ENCODE assay signal across 10 cellular contexts in the genomic region with DNA sequence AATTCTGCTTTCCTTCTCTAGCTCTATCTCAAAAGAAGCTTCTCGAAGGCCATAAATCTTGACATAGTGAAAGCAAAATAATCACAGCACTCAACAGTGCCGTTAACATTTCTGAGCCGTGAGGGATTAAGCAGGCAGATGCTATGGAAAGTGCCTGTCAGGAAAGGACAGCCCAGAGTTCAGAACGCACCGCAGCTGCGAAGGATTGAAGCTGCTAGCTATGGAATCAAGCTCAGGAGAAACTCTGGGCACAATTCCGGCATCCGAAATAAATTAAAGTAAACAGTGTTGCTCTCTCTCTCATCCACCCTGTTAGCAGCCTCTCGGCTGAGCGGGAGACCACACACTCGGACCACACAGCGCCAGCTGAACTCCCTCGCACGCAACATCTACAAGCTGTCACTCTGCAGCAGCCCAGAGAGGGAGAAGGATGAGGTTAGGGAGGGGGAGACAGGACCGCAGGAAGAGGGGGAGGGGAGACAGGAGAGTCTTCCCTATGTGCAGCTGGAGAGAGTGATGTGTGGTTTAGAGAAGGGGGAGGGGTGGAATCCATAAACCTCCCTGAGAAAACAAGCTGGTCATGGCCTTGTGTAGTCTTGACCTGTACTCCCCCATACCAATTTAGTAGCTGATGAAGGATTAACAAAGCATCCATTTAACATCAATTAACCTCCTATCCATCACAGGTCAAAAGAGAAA. TPM values are rescaled to one million over a fixed set of nuclear protein-coding genes. Genes with fewer than 3 reads are reported as not detected.
DNase-seq lines count a peak whose midpoint lies in the region; ATAC-seq, FAIRE-seq and TF ChIP-seq lines count a peak whose summit lies in the region.
"Had no signal": no experiment of that assay in that cellular context is flagged by ENCODE, and none has a peak within 500 bp of the region (broad histone marks: within the 10 kb centered on the region; RNA-seq: fewer than 3 reads in every experiment).

No MANE protein-coding gene starts in this region.

- ATAC-seq in activated naive CD8-positive, alpha-beta T cell treated with anti-CD3 and anti-CD28 coated beads, Interleukin-2, amount 10 ng/mL, durations not matched to agents 7 days and 5 days (ENCODE audit: low read depth) = peak; percentile 67
- no peak for ATAC-seq in HG03135 (IDR thresholded peaks at IDR 0.05; ENCODE audit: unreplicated experiment)

- H3K4me3 Mint-ChIP-seq in activated naive CD8-positive, alpha-beta T cell treated with anti-CD3 and anti-CD28 coated beads, Interleukin-2, amount 10 ng/mL, durations not matched to agents 7 days and 5 days = peak overlapping the region; percentile 79
- H3K4me3 Mint-ChIP-seq in immature natural killer cell = peak overlapping the region in 4 of 5 donors; percentile 26 to 72 (median 51)

- H3K9me3 ChIP-seq in MG63 (no peaks in the 10 kb centered on the region), tibial nerve (no peaks in the 10 kb centered on the region)

- DNase-seq in EH (ENCODE audit: low read depth) (peak; percentile 90), MG63 (peak; percentile 76), immature natural killer cell (no peak), tibial nerve (ENCODE audit: low spot score in 2 of 2) (no peak), 8988T (no peak), H54 (ENCODE audit: insufficient read length, low spot score) (no peak)
- DNase-seq in activated naive CD8-positive, alpha-beta T cell treated with anti-CD3 and anti-CD28 coated beads, Interleukin-2, amount 10 ng/mL, durations not matched to agents 7 days and 5 days = peak; percentile 43

- TF ChIP-seq CTCF in tibial nerve (IDR thresholded peaks at IDR 0.05) = no peak

- peak overlapping the region; percentile 89 for H3K27ac Mint-ChIP-seq in activated naive CD8-positive, alpha-beta T cell treated with anti-CD3 and anti-CD28 coated beads, Interleukin-2, amount 10 ng/mL, durations not matched to agents 7 days and 5 days
- peak overlapping the region in 2 of 6 donors; percentile 63 to 68 for H3K27ac Mint-ChIP-seq in immature natural killer cell

- peaks cover 10% of the 10 kb centered on the region for H3K36me3 Mint-ChIP-seq in activated naive CD8-positive, alpha-beta T cell treated with anti-CD3 and anti-CD28 coated beads, Interleukin-2, amount 10 ng/mL, durations not matched to agents 7 days and 5 days
- no peaks in the 10 kb centered on the region for H3K36me3 Mint-ChIP-seq in immature natural killer cell

- peaks cover 0 to 42% (median 10%) of the 10 kb centered on the region in 4 donors for H3K4me1 ChIP-seq in tibial nerve

- POLR2A ChIA-PET in activated naive CD8-positive, alpha-beta T cell treated with anti-CD3 and anti-CD28 coated beads, Interleukin-2, amount 10 ng/mL, durations not matched to agents 7 days and 5 days (lab: Charles Lee) = interaction anchor here (1.6 to 2.2 kb wide), 2 partner anchors 9 to 27 kb away, joined by 5 to 15 read pairs; partner anchors contain the start of gene EXOC2

- H3K27me3 ChIP-seq in MG63 (no peaks in the 10 kb centered on the region), tibial nerve (no peaks in the 10 kb centered on the region)

- H3K36me3 ChIP-seq in MG63 (no peaks in the 10 kb centered on the region), tibial nerve (peaks cover 0 to 8% (median 0%) of the 10 kb centered on the region in 3 donors)

- H3K27me3 Mint-ChIP-seq in activated naive CD8-positive, alpha-beta T cell treated with anti-CD3 and anti-CD28 coated beads, Interleukin-2, amount 10 ng/mL, durations not matched to agents 7 days and 5 days = no peaks in the 10 kb centered on the region
- peaks cover 0 to 2% (median 0%) of the 10 kb centered on the region in 3 donors for H3K27me3 Mint-ChIP-seq in immature natural killer cell (ENCODE audit: low read depth in 3 of 3)

- WGBS in tibial nerve, 2 donors = 15 to 16% methylated on average over 15 of the region's 15 CpGs

- H3K4me3 ChIP-seq in MG63 = peak overlapping the region; percentile 32
- H3K4me3 ChIP-seq in tibial nerve = peak overlapping the region in 2 of 4 donors; percentile 5 to 40
- H3K4me3 ChIP-seq: SK-N-MC, skin epidermis had no signal

- FAIRE-seq in H54 (lab: Jason Lieb, UNC) = no peak

- no peaks in the 10 kb centered on the region for H3K9me3 Mint-ChIP-seq in activated naive CD8-positive, alpha-beta T cell treated with anti-CD3 and anti-CD28 coated beads, Interleukin-2, amount 10 ng/mL, durations not matched to agents 7 days and 5 days
- H3K9me3 Mint-ChIP-seq in immature natural killer cell = no peaks in the 10 kb centered on the region

- H3K27ac ChIP-seq in tibial nerve = peak overlapping the region; percentile 7 to 77 (median 48)
- H3K27ac ChIP-seq: SK-N-MC had no signal

- peaks cover 32% of the 10 kb centered on the region for H3K4me1 Mint-ChIP-seq in activated naive CD8-positive, alpha-beta T cell treated with anti-CD3 and anti-CD28 coated beads, Interleukin-2, amount 10 ng/mL, durations not matched to agents 7 days and 5 days
- H3K4me1 Mint-ChIP-seq in immature natural killer cell = peaks cover 41 to 60% of the 10 kb centered on the region in 2 donors

- no peak for TF ChIP-seq EP300 in tibial nerve (IDR thresholded peaks at IDR 0.05)

- TF ChIP-seq POLR2A in tibial nerve (IDR thresholded peaks at IDR 0.05) = no peak
- no peak for TF ChIP-seq POLR2A in H54 (IDR thresholded peaks at IDR 0.05; ENCODE audit: low read depth, low read length)

RNA-seq across cellular contexts. Expression of gene EXOC2, which starts 9.0 kb away (rescaled TPM):
- total RNA-seq in MG63 (2014; rRNA removed; shearing (Covaris generic); ENCODE audit: low replicate concordance) = 16.9 and 19.7 TPM in 2 replicates
- total RNA-seq in activated naive CD8-positive, alpha-beta T cell treated with anti-CD3 and anti-CD28 coated beads, Interleukin-2, amount 10 ng/mL, durations not matched to agents 7 days and 5 days = 10 to 100 TPM; 31.9 to 35.4 TPM
- polyA plus RNA-seq in immature natural killer cell = 10 to 100 TPM; 23.8 to 33.8 (median 25.6) TPM
- total RNA-seq in tibial nerve = 10 to 100 TPM; 20.8 to 30.0 (median 24.1) TPM

RNA-seq across cellular contexts. Expression of gene HUS1B, which starts 27.0 kb away (rescaled TPM):
- total RNA-seq in MG63 (2014; rRNA removed; shearing (Covaris generic); ENCODE audit: low replicate concordance) = 0.22 TPM in 1 of 2 replicates, not detected in the other
- 1 to 10 TPM; 1.6 to 2.0 TPM for total RNA-seq in activated naive CD8-positive, alpha-beta T cell treated with anti-CD3 and anti-CD28 coated beads, Interleukin-2, amount 10 ng/mL, durations not matched to agents 7 days and 5 days
- polyA plus RNA-seq in immature natural killer cell = 1 to 10 TPM in 2 of 3 donors, under 1 TPM in 1; 0.29 to 1.7 (median 1.6) TPM
- 1 to 10 TPM in 3 of 4 donors, not detected in 1; 3.3 to 8.4 (median 7.5) TPM for total RNA-seq in tibial nerve

Comparison
In these comparisons a context has a peak if more than half of its experiments do, and no peak if none do; other contexts are left out.
1. DNase-seq: peak in EH (single experiment), MG63 (single experiment) and activated naive CD8-positive, alpha-beta T cell treated with anti-CD3 and anti-CD28 coated beads, Interleukin-2, amount 10 ng/mL, durations not matched to agents 7 days and 5 days (single experiment); none in immature natural killer cell (0 of 3), tibial nerve (0 of 2), 8988T (single experiment) and H54 (single experiment).